ENCODE assay signal across 10 cellular contexts in genomic region chr6:14728396-14729024, GRCh38.
DNase-seq lines count a peak whose midpoint lies in the region; ATAC-seq, FAIRE-seq and TF ChIP-seq lines count a peak whose summit lies in the region.
"Had no signal": no experiment of that assay in that cellular context is flagged by ENCODE, and none has a peak within 500 bp of the region (broad histone marks: within the 10 kb centered on the region; RNA-seq: fewer than 3 reads in every experiment).

No MANE protein-coding gene starts in this region.

- ATAC-seq in activated B cell treated with CpG ODN at 0.5 μM for 24 hours (ENCODE audit: low read depth) (no peak), HG02884 (IDR thresholded peaks at IDR 0.05; ENCODE audit: unreplicated experiment) (no peak)
- ATAC-seq: CD8-positive, alpha-beta T cell had no signal

- peak overlapping the region; percentile 13 for H3K27ac ChIP-seq in keratinocyte (ENCODE audit: control insufficient read depth, insufficient read depth, low read length)
- peak overlapping the region; percentile 25 to 64 (median 58) for H3K27ac ChIP-seq in transverse colon

- no peaks in the 10 kb centered on the region for H3K79me2 ChIP-seq in keratinocyte (ENCODE audit: control insufficient read depth, insufficient read depth, low read length)

- H3K9ac ChIP-seq in keratinocyte (ENCODE audit: control insufficient read depth, extremely low read depth, insufficient read depth, low read length) = no peak overlapping the region

- TF ChIP-seq CTCF in activated B cell treated with CpG ODN at 0.5 μM for 24 hours (IDR thresholded peaks at IDR 0.05) = no peak
- no peak for TF ChIP-seq CTCF in keratinocyte (optimal IDR thresholded peaks at IDR 0.05 in 1 of 3, IDR thresholded peaks at IDR 0.05 in 1 of 3, conservative IDR thresholded peaks at IDR 0.05 in 1 of 3; ENCODE audit: extremely low read depth in 1 of 3, insufficient read depth in 2 of 3, low read length in 3 of 3)
- no peak for TF ChIP-seq CTCF in transverse colon (IDR thresholded peaks at IDR 0.05)
- TF ChIP-seq CTCF in GM10266 (IDR thresholded peaks at IDR 0.05; ENCODE audit: control insufficient read depth, insufficient read depth, low read depth, missing control alignments) = no peak

- no peak for TF ChIP-seq EP300 in transverse colon (IDR thresholded peaks at IDR 0.05; ENCODE audit: low read depth)

- POLR2A ChIA-PET in activated B cell treated with CpG ODN at 0.5 μM for 24 hours (lab: Charles Lee) = interaction anchor here (1.0 to 1.7 kb wide), 5 partner anchors 8 to 89 kb away, joined by 3 to 7 read pairs (median 5); no protein-coding TSS in a partner anchor

- no peak overlapping the region for H2AFZ ChIP-seq in keratinocyte (ENCODE audit: control insufficient read depth, low read length)

- peak overlapping the region; percentile 95 for H3K27ac Mint-ChIP-seq in activated B cell treated with CpG ODN at 0.5 μM for 24 hours
- H3K27ac Mint-ChIP-seq: CD8-positive, alpha-beta T cell had no signal

- H4K20me1 ChIP-seq in keratinocyte (ENCODE audit: control insufficient read depth, extremely low read depth, insufficient read depth, low read length) = no peaks in the 10 kb centered on the region

- H3K9me3 Mint-ChIP-seq in activated B cell treated with CpG ODN at 0.5 μM for 24 hours = peaks cover 2% of the 10 kb centered on the region
- H3K9me3 Mint-ChIP-seq: CD8-positive, alpha-beta T cell had no signal

- no peaks in the 10 kb centered on the region for H3K27me3 Mint-ChIP-seq in activated B cell treated with CpG ODN at 0.5 μM for 24 hours

- H3K4me3 ChIP-seq in keratinocyte (ENCODE audit: control insufficient read depth in 2 of 3, extremely low read depth in 1 of 3, insufficient read depth in 2 of 3, low read depth in 1 of 3, low read length in 3 of 3) (no peak overlapping the region), transverse colon (no peak overlapping the region)

- no peaks in the 10 kb centered on the region for H3K9me1 ChIP-seq in keratinocyte (ENCODE audit: control insufficient read depth, extremely low read depth, insufficient read depth, low read length)

- CTCF ChIA-PET in activated B cell treated with CpG ODN at 0.5 μM for 24 hours (lab: Charles Lee) = no interaction called here

- FAIRE-seq in keratinocyte (lab: Jason Lieb, UNC) = no peak

- H3K4me3 Mint-ChIP-seq in activated B cell treated with CpG ODN at 0.5 μM for 24 hours = peak overlapping the region; percentile 73
- H3K4me3 Mint-ChIP-seq: CD8-positive, alpha-beta T cell had no signal

- intact Hi-C loops in activated B cell treated with CpG ODN at 0.5 μM for 24 hours (cut with micrococcal nuclease) (loop anchor here (2.0 kb wide), 1 partner anchor 520 kb away; no protein-coding TSS in a partner anchor), transverse colon (cut with DNase I; ENCODE audit: low total_unique reads) (no loop called here)

- H3K36me3 Mint-ChIP-seq in activated B cell treated with CpG ODN at 0.5 μM for 24 hours (ENCODE audit: low read depth) = no peaks in the 10 kb centered on the region
- H3K36me3 Mint-ChIP-seq: CD8-positive, alpha-beta T cell had no signal

- WGBS in transverse colon (ENCODE audit: low coverage in 1 of 2), 2 donors = 84 to 95% methylated on average over 3 to 10 of the region's 10 CpGs

- peak; percentile 53 for DNase-seq in activated CD8-positive, alpha-beta memory T cell treated with anti-CD3 and anti-CD28 coated beads, Interleukin-2, amount 50 U/mL, for 48 hours
- no peak for DNase-seq in activated CD8-positive, alpha-beta memory T cell treated with anti-CD3 and anti-CD28 coated beads, Interleukin-2, amount 50 U/mL, for 4 hours
- DNase-seq in activated B cell treated with CpG ODN at 0.5 μM for 24 hours (no peak), keratinocyte (ENCODE audit: low read depth, low spot score) (no peak), transverse colon (peak; percentile 38), GM10266 (ENCODE audit: extremely low spot score) (no peak), T-helper 9 cell (no peak)
- DNase-seq: activated naive CD4-positive, alpha-beta T cell treated with anti-CD3 and anti-CD28 coated beads, Interleukin-2, amount 50 U/mL, for 16 hours had no signal

- no peaks in the 10 kb centered on the region for H3K36me3 ChIP-seq in keratinocyte (ENCODE audit: control insufficient read depth in 2 of 2, extremely low read depth in 1 of 2, insufficient read depth in 2 of 2, low read length in 2 of 2)
- no peaks in the 10 kb centered on the region for H3K36me3 ChIP-seq in transverse colon

- peaks cover 75% of the 10 kb centered on the region for H3K4me1 Mint-ChIP-seq in activated B cell treated with CpG ODN at 0.5 μM for 24 hours

- dilution Hi-C loops in keratinocyte (cut with MboI; ENCODE audit: extremely low pct_ligation_motif_present, low sequenced_read_pairs) = no loop called here

- no peak overlapping the region for H3K4me2 ChIP-seq in keratinocyte (ENCODE audit: control insufficient read depth, extremely low read depth, insufficient read depth, low read depth, low read length)

- in situ Hi-C loops in transverse colon (cut with MboI; ENCODE audit: low pct_ligation_motif_present in 1 of 4, low pct_unique_long_range_greater_than_20kb in 1 of 4, low sequenced_read_pairs in 3 of 4) = no loop called here

- peaks cover 22% of the 10 kb centered on the region for H3K4me1 ChIP-seq in keratinocyte (ENCODE audit: control insufficient read depth, extremely low read depth, insufficient read depth, low read length)
- peaks cover 0 to 3% (median 0%) of the 10 kb centered on the region in 4 donors for H3K4me1 ChIP-seq in transverse colon

- H3K9me3 ChIP-seq in keratinocyte (ENCODE audit: control insufficient read depth, low read depth, low read length) (no peaks in the 10 kb centered on the region), transverse colon (no peaks in the 10 kb centered on the region)

- TF ChIP-seq POLR2A in transverse colon (IDR thresholded peaks at IDR 0.05) = no peak

- H3K27me3 ChIP-seq in keratinocyte (ENCODE audit: control insufficient read depth, extremely low read depth, insufficient read depth, low read length) = no peaks in the 10 kb centered on the region
- H3K27me3 ChIP-seq in transverse colon = no peaks in the 10 kb centered on the region

Comparison
In these comparisons a context has a peak if more than half of its experiments do, and no peak if none do; other contexts are left out.
1. DNase-seq: peak in activated CD8-positive, alpha-beta memory T cell treated with anti-CD3 and anti-CD28 coated beads, Interleukin-2, amount 50 U/mL, for 48 hours (single experiment) and transverse colon (single experiment); none in activated CD8-positive, alpha-beta memory T cell treated with anti-CD3 and anti-CD28 coated beads, Interleukin-2, amount 50 U/mL, for 4 hours (single experiment), activated B cell treated with CpG ODN at 0.5 μM for 24 hours (single experiment), keratinocyte (single experiment), GM10266 (single experiment) and T-helper 9 cell (single experiment).